ENCODE assay signal across 9 cellular contexts in genomic region chr17:7588553-7589203, GRCh38. TPM values are rescaled to one million over a fixed set of nuclear protein-coding genes. Genes with fewer than 3 reads are reported as not detected.
DNase-seq lines count a peak whose midpoint lies in the region; TF ChIP-seq lines count a peak whose summit lies in the region.
"Had no signal": no experiment of that assay in that cellular context is flagged by ENCODE, and none has a peak within 500 bp of the region (broad histone marks: within the 10 kb centered on the region; RNA-seq: fewer than 3 reads in every experiment).

No MANE protein-coding gene starts in this region.

- H3K36me3 ChIP-seq in esophagus muscularis mucosa, result peaks cover 26 to 47% (median 45%) of the 10 kb centered on the region in 4 donors
- H3K36me3 ChIP-seq in muscle layer of duodenum (ENCODE audit: control insufficient read depth in 1 of 2, insufficient read depth in 2 of 2, low read length in 2 of 2), result peaks cover 32 to 41% of the 10 kb centered on the region in 2 donors
- no peaks in the 10 kb centered on the region for H3K36me3 ChIP-seq in uterus

- 39% methylated on average over 14 of the region's 30 CpGs for WGBS in esophagus muscularis mucosa

- H3K27ac ChIP-seq in RWPE1 (peak overlapping the region; percentile 100), esophagus muscularis mucosa (replicated peaks in 1 of 4) (peak overlapping the region; percentile 78 to 86 (median 83)), muscle layer of duodenum (ENCODE audit: low read length) (no peak overlapping the region), uterus (peak overlapping the region; percentile 82 to 85)
- H3K27ac ChIP-seq: cardiac muscle cell had no signal

- no peak for TF ChIP-seq EP300 in esophagus muscularis mucosa (IDR thresholded peaks at IDR 0.05)

- CTCF ChIA-PET in RWPE1 (lab: Yijun Ruan, JAX), result interaction anchor here (0.5 to 2.0 kb wide), 9 partner anchors 9 to 351 kb away, joined by 3 to 21 read pairs (median 3); partner anchors contain the start of gene CD68

- intact Hi-C loops in esophagus muscularis mucosa (cut with DNase I) (loop anchor here (2.0 kb wide), 1 partner anchor 74 kb away; no protein-coding TSS in a partner anchor), uterus (cut with DNase I; ENCODE audit: low total_unique reads) (loop anchor here (10.0 kb wide), 1 partner anchor 234 kb away; the partner anchor contains the start of genes KCTD11 and TMEM95)

- no peak for TF ChIP-seq POLR2A in esophagus muscularis mucosa (IDR thresholded peaks at IDR 0.05; ENCODE audit: low read depth)
- no peak for TF ChIP-seq POLR2A in uterus (IDR thresholded peaks at IDR 0.05)

- no peaks in the 10 kb centered on the region for H3K27me3 ChIP-seq in esophagus muscularis mucosa
- no peaks in the 10 kb centered on the region for H3K27me3 ChIP-seq in muscle layer of duodenum (ENCODE audit: low read depth, low read length)
- H3K27me3 ChIP-seq in uterus, result no peaks in the 10 kb centered on the region
- H3K27me3 ChIP-seq: cardiac muscle cell had no signal

- TF ChIP-seq CTCF in RWPE1 (conservative IDR thresholded peaks at IDR 0.05; ENCODE audit: low read depth) (no peak), esophagus muscularis mucosa (IDR thresholded peaks at IDR 0.05) (no peak), uterus (IDR thresholded peaks at IDR 0.05) (no peak)

- H3K4me3 ChIP-seq in esophagus muscularis mucosa (peak overlapping the region; percentile 61 to 64 (median 62)), muscle layer of duodenum (ENCODE audit: low read depth in 1 of 2, low read length in 2 of 2) (peak overlapping the region; percentile 37 to 71), uterus (peak overlapping the region; percentile 57 to 79)
- H3K4me3 ChIP-seq: cardiac muscle cell had no signal

- no peaks in the 10 kb centered on the region for H3K9me3 ChIP-seq in esophagus muscularis mucosa
- H3K9me3 ChIP-seq in muscle layer of duodenum (ENCODE audit: control insufficient read depth in 1 of 2, low read length in 2 of 2), result no peaks in the 10 kb centered on the region
- H3K9me3 ChIP-seq in uterus, result no peaks in the 10 kb centered on the region

- H3K4me1 ChIP-seq in esophagus muscularis mucosa, result peaks cover 36 to 65% (median 60%) of the 10 kb centered on the region in 4 donors
- H3K4me1 ChIP-seq in muscle layer of duodenum (ENCODE audit: control insufficient read depth in 1 of 2, insufficient read depth in 2 of 2, low read length in 2 of 2), result peaks cover 0 to 36% of the 10 kb centered on the region in 2 donors
- peaks cover 0 to 4% of the 10 kb centered on the region in 2 donors for H3K4me1 ChIP-seq in uterus

- DNase-seq in RWPE1 (ENCODE audit: low spot score) (peak; percentile 53), esophagus muscularis mucosa (ENCODE audit: extremely low spot score) (no peak), uterus (peak in 1 of 2 donors; percentile 39), DMS153 treated with DMSO at 0.1 percent for 48 hours (lab: John Stamatoyannopoulos, UW; ENCODE audit: unreplicated experiment) (no peak), NCI-H748 (lab: John Stamatoyannopoulos, UW; ENCODE audit: unreplicated experiment) (no peak)
- DNase-seq in activated effector memory CD4-positive, alpha-beta T cell treated with anti-CD3 and anti-CD28 coated beads, Interleukin-2, amount 50 U/mL, for 16 hours, result no peak
- DNase-seq: SIG-M5 had no signal

- POLR2A ChIA-PET in RWPE1 (lab: Yijun Ruan, JAX; ENCODE audit: low non-redundant PET), result interaction anchor here (0.6 to 3.1 kb wide), 7 partner anchors 9 to 238 kb away, joined by 4 to 28 read pairs (median 5); partner anchors contain the start of genes CD68, TP53 and WRAP53

RNA-seq across cellular contexts. Expression of gene SOX15, which starts 1.2 kb away (rescaled TPM):
- total RNA-seq in esophagus muscularis mucosa (10 to 100 TPM in 2 of 4 donors, 1 to 10 TPM in 2; 2.9 to 14.6 (median 10.9) TPM), uterus (1 to 10 TPM in 3 of 4 donors, not detected in 1; 1.0 to 7.3 (median 1.1) TPM)

RNA-seq across cellular contexts. Expression of gene MPDU1, which starts 5.0 kb away (rescaled TPM):
- total RNA-seq in esophagus muscularis mucosa, result 10 to 100 TPM; 26.0 to 50.4 (median 31.5) TPM
- total RNA-seq in uterus, result 10 to 100 TPM in 3 of 4 donors, 1 to 10 TPM in 1; 2.6 to 63.6 (median 35.0) TPM

RNA-seq across cellular contexts. Expression of gene CD68, which starts 9.2 kb away (rescaled TPM):
- 10 to 100 TPM; 34.5 to 70.7 (median 44.7) TPM for total RNA-seq in esophagus muscularis mucosa
- total RNA-seq in uterus, result 10 to 100 TPM in 1 of 4 donors, 1 to 10 TPM in 3; 4.4 to 15.9 (median 7.5) TPM

RNA-seq across cellular contexts. Expression of gene FXR2, which starts 26.0 kb away (rescaled TPM):
- 10 to 100 TPM; 38.2 to 65.8 (median 50.2) TPM for total RNA-seq in esophagus muscularis mucosa
- total RNA-seq in uterus, result 10 to 100 TPM in 2 of 4 donors, 1 to 10 TPM in 2; 6.2 to 37.8 (median 20.1) TPM

RNA-seq across cellular contexts. Expression of gene SENP3, which starts 27.0 kb away (rescaled TPM):
- total RNA-seq in esophagus muscularis mucosa (10 to 100 TPM; 54.0 to 79.1 (median 72.4) TPM), uterus (100 to 1,000 TPM in 1 of 4 donors, 10 to 100 TPM in 3; 45.9 to 106 (median 59.5) TPM)
